ENCODE assay signal across 8 cellular contexts in genomic region chr17:37527249-37527851, GRCh38. TPM values are rescaled to one million over a fixed set of nuclear protein-coding genes. Genes with fewer than 3 reads are reported as not detected.
DNase-seq lines count a peak whose midpoint lies in the region; ATAC-seq and TF ChIP-seq lines count a peak whose summit lies in the region.

No MANE protein-coding gene starts in this region.

- no peak overlapping the region for H3K4me3 Mint-ChIP-seq in natural killer cell
- H3K4me3 Mint-ChIP-seq in natural killer cell treated with Interleukin-12 subunit alpha and Interleukin-12 subunit beta and Interleukin-15 and Interleukin-18, amount 100 ng/mL, for 72 hours: no peak overlapping the region

- H3K27ac ChIP-seq in esophagus muscularis mucosa (replicated peaks in 1 of 4) (no peak overlapping the region), osteoblast (ENCODE audit: low read depth, low read length) (no peak overlapping the region)

- no peak overlapping the region for H2AFZ ChIP-seq in osteoblast (ENCODE audit: low read length)

- TF ChIP-seq EP300 in esophagus muscularis mucosa (IDR thresholded peaks at IDR 0.05): no peak

- H3K27me3 ChIP-seq in esophagus muscularis mucosa: no peaks in the 10 kb centered on the region
- H3K27me3 ChIP-seq in osteoblast (ENCODE audit: insufficient read depth, low read length): no peaks in the 10 kb centered on the region

- H3K4me1 Mint-ChIP-seq in natural killer cell: peaks cover 12 to 16% of the 10 kb centered on the region in 2 donors
- H3K4me1 Mint-ChIP-seq in natural killer cell treated with Interleukin-12 subunit alpha and Interleukin-12 subunit beta and Interleukin-15 and Interleukin-18, amount 100 ng/mL, for 72 hours (ENCODE audit: low read depth in 2 of 2): peaks cover 6 to 7% of the 10 kb centered on the region in 2 donors

- WGBS in esophagus muscularis mucosa: 69% methylated on average over 5 of the region's 5 CpGs

- no peak for TF ChIP-seq POLR2A in esophagus muscularis mucosa (IDR thresholded peaks at IDR 0.05; ENCODE audit: low read depth)

- TF ChIP-seq CTCF in natural killer cell (IDR thresholded peaks at IDR 0.05) (peak; percentile 39), esophagus muscularis mucosa (IDR thresholded peaks at IDR 0.05) (peak; percentile 27 to 53 (median 39)), osteoblast (IDR thresholded peaks at IDR 0.05; ENCODE audit: extremely low read depth, low read depth, low read length) (peak; percentile 81)

- peak overlapping the region; percentile 25 to 37 for H3K27ac Mint-ChIP-seq in natural killer cell
- H3K27ac Mint-ChIP-seq in natural killer cell treated with Interleukin-12 subunit alpha and Interleukin-12 subunit beta and Interleukin-15 and Interleukin-18, amount 100 ng/mL, for 72 hours: no peak overlapping the region

- H4K20me1 ChIP-seq in osteoblast (ENCODE audit: insufficient read depth, low read length): no peaks in the 10 kb centered on the region

- H3K36me3 Mint-ChIP-seq in natural killer cell: peaks cover 8% of the 10 kb centered on the region
- peaks cover 13% of the 10 kb centered on the region for H3K36me3 Mint-ChIP-seq in natural killer cell treated with Interleukin-12 subunit alpha and Interleukin-12 subunit beta and Interleukin-15 and Interleukin-18, amount 100 ng/mL, for 72 hours

- peaks cover 9 to 92% (median 65%) of the 10 kb centered on the region in 4 donors for H3K36me3 ChIP-seq in esophagus muscularis mucosa
- H3K36me3 ChIP-seq in osteoblast (ENCODE audit: insufficient read depth, low read length): peaks cover 26% of the 10 kb centered on the region

- no peaks in the 10 kb centered on the region for H3K79me2 ChIP-seq in osteoblast (ENCODE audit: insufficient read depth, low read length)

- H3K4me3 ChIP-seq in esophagus muscularis mucosa (no peak overlapping the region), osteoblast (ENCODE audit: insufficient read depth, low read length) (no peak overlapping the region)

- DNase-seq in natural killer cell (no peak), LoVo (ENCODE audit: low spot score) (peak; percentile 49), SKM-1 (lab: John Stamatoyannopoulos, UW; ENCODE audit: unreplicated experiment) (peak; percentile 14), esophagus muscularis mucosa (ENCODE audit: extremely low spot score) (no peak), osteoblast (ENCODE audit: insufficient read length, low spot score, missing footprints) (no peak), NCI-H128 (lab: John Stamatoyannopoulos, UW; ENCODE audit: unreplicated experiment) (no peak)
- DNase-seq in natural killer cell treated with Interleukin-12 subunit alpha and Interleukin-12 subunit beta and Interleukin-15 and Interleukin-18, amount 100 ng/mL, for 72 hours (ENCODE audit: low spot score): no peak

- H3K9me3 Mint-ChIP-seq in natural killer cell: no peaks in the 10 kb centered on the region
- H3K9me3 Mint-ChIP-seq in natural killer cell treated with Interleukin-12 subunit alpha and Interleukin-12 subunit beta and Interleukin-15 and Interleukin-18, amount 100 ng/mL, for 72 hours: no peaks in the 10 kb centered on the region

- intact Hi-C loops in natural killer cell (cut with micrococcal nuclease): no loop called here
- intact Hi-C loops in esophagus muscularis mucosa (cut with DNase I): no loop called here

- H3K27me3 Mint-ChIP-seq in natural killer cell (ENCODE audit: low read depth in 2 of 2): no peaks in the 10 kb centered on the region
- H3K27me3 Mint-ChIP-seq in natural killer cell treated with Interleukin-12 subunit alpha and Interleukin-12 subunit beta and Interleukin-15 and Interleukin-18, amount 100 ng/mL, for 72 hours: no peaks in the 10 kb centered on the region

- no peaks in the 10 kb centered on the region for H3K9me3 ChIP-seq in esophagus muscularis mucosa
- H3K9me3 ChIP-seq in osteoblast (ENCODE audit: low read depth, low read length): no peaks in the 10 kb centered on the region

- ATAC-seq in natural killer cell (peak in 2 of 3 donors; percentile 42 to 53), HG03045 (IDR thresholded peaks at IDR 0.05; ENCODE audit: unreplicated experiment) (no peak)
- no peak for ATAC-seq in natural killer cell treated with Interleukin-12 subunit alpha and Interleukin-12 subunit beta and Interleukin-15 and Interleukin-18, amount 100 ng/mL, for 72 hours

- no peaks in the 10 kb centered on the region for H3K4me1 ChIP-seq in esophagus muscularis mucosa
- H3K4me1 ChIP-seq in osteoblast (ENCODE audit: insufficient read depth, low read length): no peaks in the 10 kb centered on the region

- no peak overlapping the region for H3K4me2 ChIP-seq in osteoblast (ENCODE audit: insufficient read depth, low read length)

RNA-seq across cellular contexts. Expression of gene DUSP14, which starts 37.7 kb away (rescaled TPM):
- total RNA-seq in natural killer cell: 1 to 10 TPM; 5.0 to 9.1 (median 5.3) TPM
- 10 to 100 TPM in 1 of 2 donors, 1 to 10 TPM in 1; 8.2 to 10.2 TPM for total RNA-seq in natural killer cell treated with Interleukin-12 subunit alpha and Interleukin-12 subunit beta and Interleukin-15 and Interleukin-18, amount 100 ng/mL, for 72 hours
- 10 to 100 TPM; 23.7 to 46.4 (median 35.9) TPM for total RNA-seq in esophagus muscularis mucosa
- total RNA-seq in osteoblast: 79.3 and 97.7 TPM in 2 replicates

Comparison
In these comparisons a context has a peak if more than half of its experiments do, and no peak if none do; other contexts are left out.
1. ATAC-seq: peak in natural killer cell (2 of 3); none in natural killer cell treated with Interleukin-12 subunit alpha and Interleukin-12 subunit beta and Interleukin-15 and Interleukin-18, amount 100 ng/mL, for 72 hours (0 of 2) and HG03045 (single experiment).
2. H3K27ac Mint-ChIP-seq: peak in natural killer cell (2 of 2); none in natural killer cell treated with Interleukin-12 subunit alpha and Interleukin-12 subunit beta and Interleukin-15 and Interleukin-18, amount 100 ng/mL, for 72 hours (0 of 2).
3. DNase-seq: peak in LoVo (single experiment) and SKM-1 (single experiment); none in natural killer cell (single experiment), natural killer cell treated with Interleukin-12 subunit alpha and Interleukin-12 subunit beta and Interleukin-15 and Interleukin-18, amount 100 ng/mL, for 72 hours (single experiment), esophagus muscularis mucosa (single experiment), osteoblast (single experiment) and NCI-H128 (single experiment).
4. Peak in every context shown above with its lines, with median percentiles within 50 percentile points of each other: CTCF ChIP-seq.